ENCODE assay signal across 8 cellular contexts in the genomic region with DNA sequence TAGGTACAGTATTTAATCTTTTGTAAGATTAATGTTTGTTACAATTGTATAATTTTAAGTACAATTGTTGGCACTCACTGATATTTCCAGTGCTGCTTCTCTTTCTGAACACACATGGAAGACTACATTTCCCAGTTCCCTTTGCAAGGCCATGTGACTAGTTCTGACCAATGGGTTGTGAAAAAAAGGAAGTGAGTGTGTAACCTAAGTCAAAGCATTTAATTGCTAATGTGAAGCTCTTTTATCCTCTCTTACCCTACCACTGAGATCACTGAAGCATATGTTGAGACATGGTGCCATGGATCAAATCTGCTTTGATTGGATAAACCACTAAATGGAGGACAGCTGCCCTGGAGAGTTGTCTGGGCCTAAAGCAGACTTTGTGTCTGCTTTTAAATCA.
DNase-seq lines count a peak whose midpoint lies in the region; ATAC-seq and TF ChIP-seq lines count a peak whose summit lies in the region.

No MANE protein-coding gene starts in this region.

- DNase-seq in CD14-positive monocyte (ENCODE audit: low spot score) = peak; percentile 50
- DNase-seq in NCI-H2107 (lab: John Stamatoyannopoulos, UW) = peak; percentile 67
- peak; percentile 25 for DNase-seq in T-helper 9 cell
- DNase-seq in fibroblast of mammary gland (ENCODE audit: low read depth) = peak; percentile 78
- peak; percentile 8 for DNase-seq in neural crest cell (ENCODE audit: low read depth, low spot score)
- DNase-seq in osteoblast (ENCODE audit: insufficient read length, low spot score, missing footprints) = no peak

- peaks cover 0 to 4% (median 1%) of the 10 kb centered on the region in 7 donors for H3K9me3 Mint-ChIP-seq in CD14-positive monocyte
- H3K9me3 Mint-ChIP-seq in neural crest cell = peaks cover 3% of the 10 kb centered on the region

- intact Hi-C loops in CD14-positive monocyte (cut with micrococcal nuclease) = no loop called here

- H3K4me1 ChIP-seq in osteoblast (ENCODE audit: insufficient read depth, low read length) = peaks cover 11% of the 10 kb centered on the region

- no peak overlapping the region for H3K4me2 ChIP-seq in osteoblast (ENCODE audit: insufficient read depth, low read length)

- no peak overlapping the region for H3K27ac ChIP-seq in osteoblast (ENCODE audit: low read depth, low read length)

- H3K9me3 ChIP-seq in osteoblast (ENCODE audit: low read depth, low read length) = no peaks in the 10 kb centered on the region

- TF ChIP-seq CTCF in CD14-positive monocyte (IDR thresholded peaks at IDR 0.05) (no peak), fibroblast of mammary gland (conservative IDR thresholded peaks at IDR 0.05; ENCODE audit: control insufficient read depth, insufficient read depth, low read depth, low read length) (no peak), neural crest cell (conservative IDR thresholded peaks at IDR 0.05) (no peak), osteoblast (IDR thresholded peaks at IDR 0.05; ENCODE audit: extremely low read depth, low read depth, low read length) (no peak)

- peaks cover 10% of the 10 kb centered on the region for H3K4me1 Mint-ChIP-seq in CD14-positive monocyte
- peaks cover 41% of the 10 kb centered on the region for H3K4me1 Mint-ChIP-seq in neural crest cell

- H3K27me3 Mint-ChIP-seq in CD14-positive monocyte (ENCODE audit: low read depth in 3 of 3) (peaks cover 0 to 2% (median 0%) of the 10 kb centered on the region in 3 donors), neural crest cell (ENCODE audit: low read depth) (no peaks in the 10 kb centered on the region)

- TF ChIP-seq POLR2A in GM18505 (IDR thresholded peaks at IDR 0.05; ENCODE audit: borderline replicate concordance, extremely low read depth, insufficient read depth, insufficient read length) = no peak

- H3K36me3 Mint-ChIP-seq in CD14-positive monocyte (no peaks in the 10 kb centered on the region), neural crest cell (ENCODE audit: low read depth) (peaks cover 3% of the 10 kb centered on the region)

- no peaks in the 10 kb centered on the region for H3K36me3 ChIP-seq in osteoblast (ENCODE audit: insufficient read depth, low read length)

- H3K27me3 ChIP-seq in osteoblast (ENCODE audit: insufficient read depth, low read length) = no peaks in the 10 kb centered on the region

- H3K4me3 ChIP-seq in fibroblast of mammary gland (ENCODE audit: control insufficient read depth, low read depth, low read length) (no peak overlapping the region), osteoblast (ENCODE audit: insufficient read depth, low read length) (no peak overlapping the region)

- peaks cover 12% of the 10 kb centered on the region for H4K20me1 ChIP-seq in osteoblast (ENCODE audit: insufficient read depth, low read length)

- no peak overlapping the region for H2AFZ ChIP-seq in osteoblast (ENCODE audit: low read length)

- H3K79me2 ChIP-seq in osteoblast (ENCODE audit: insufficient read depth, low read length) = peaks cover 8% of the 10 kb centered on the region

- H3K4me3 Mint-ChIP-seq in CD14-positive monocyte (no peak overlapping the region), neural crest cell (no peak overlapping the region)

- H3K27ac Mint-ChIP-seq in CD14-positive monocyte (peak overlapping the region in 1 of 7 donors; percentile 64), neural crest cell (ENCODE audit: unreplicated experiment) (no peak overlapping the region)

- ATAC-seq in GM18505 (IDR thresholded peaks at IDR 0.05; ENCODE audit: unreplicated experiment) = peak; percentile 68
- peak; percentile 76 for ATAC-seq in HG03066 (IDR thresholded peaks at IDR 0.05; ENCODE audit: low read depth, unreplicated experiment)
